9 cellular contexts compared by ENCODE assay signal in genomic region chr12:89160716-89161123, GRCh38.
DNase-seq lines count a peak whose midpoint lies in the region; ATAC-seq and TF ChIP-seq lines count a peak whose summit lies in the region.
"Had no signal": no experiment of that assay in that cellular context is flagged by ENCODE, and none has a peak within 500 bp of the region (broad histone marks: within the 10 kb centered on the region; RNA-seq: fewer than 3 reads in every experiment).

No MANE protein-coding gene starts in this region.

- no peak overlapping the region for H2BK20ac ChIP-seq in H9 (ENCODE audit: low read depth, low read length, poor library complexity, severe bottlenecking)

- no peak overlapping the region for H4K91ac ChIP-seq in H9 (ENCODE audit: insufficient read length, low read depth, low read length)

- no peaks in the 10 kb centered on the region for H3K23me2 ChIP-seq in H9 (ENCODE audit: insufficient read length, low read depth, low read length, poor library complexity, severe bottlenecking)

- H3K4ac ChIP-seq in H9 (ENCODE audit: low read depth, low read length), result no peak overlapping the region

- no peak overlapping the region for H3K18ac ChIP-seq in H9 (ENCODE audit: insufficient read length, low read depth, low read length)

- no peak overlapping the region for H3K27ac Mint-ChIP-seq in activated CD8-positive, alpha-beta memory T cell treated with anti-CD3 and anti-CD28 coated beads, Interleukin-2, amount 10 ng/mL, durations not matched to agents 7 days and 5 days
- H3K27ac Mint-ChIP-seq in chondrocyte (ENCODE audit: unreplicated experiment) (no peak overlapping the region), H9 (no peak overlapping the region)
- H3K27ac Mint-ChIP-seq: CD4-positive, CD25-positive, alpha-beta regulatory T cell had no signal

- no peak for TF ChIP-seq EP300 in stomach (IDR thresholded peaks at IDR 0.05)

- no peak for ATAC-seq in activated CD8-positive, alpha-beta memory T cell treated with anti-CD3 and anti-CD28 coated beads, Interleukin-2, amount 10 ng/mL, durations not matched to agents 7 days and 5 days
- no peak for ATAC-seq in HG03025 (IDR thresholded peaks at IDR 0.05; ENCODE audit: low FRiP score, unreplicated experiment)

- H3K27ac ChIP-seq in stomach (peak overlapping the region in 3 of 5 donors; percentile 77 to 86 (median 79)), H9 (ENCODE audit: insufficient read length, low read depth, low read length) (no peak overlapping the region)

- H3K9me3 ChIP-seq in stomach (no peaks in the 10 kb centered on the region), H9 (ENCODE audit: control insufficient read depth, low read depth, low read length) (no peaks in the 10 kb centered on the region)

- no peaks in the 10 kb centered on the region for H4K20me1 ChIP-seq in H9 (ENCODE audit: control insufficient read depth, insufficient read depth, insufficient read length)

- intact Hi-C loops in stomach (cut with DNase I; ENCODE audit: low total_unique reads), result no loop called here

- no peak overlapping the region for H3K4me3 Mint-ChIP-seq in activated CD8-positive, alpha-beta memory T cell treated with anti-CD3 and anti-CD28 coated beads, Interleukin-2, amount 10 ng/mL, durations not matched to agents 7 days and 5 days
- H3K4me3 Mint-ChIP-seq in chondrocyte (ENCODE audit: unreplicated experiment), result no peak overlapping the region
- no peak overlapping the region for H3K4me3 Mint-ChIP-seq in H9
- H3K4me3 Mint-ChIP-seq: CD4-positive, CD25-positive, alpha-beta regulatory T cell had no signal

- peak; percentile 56 for DNase-seq in activated CD8-positive, alpha-beta memory T cell treated with anti-CD3 and anti-CD28 coated beads for 24 hours
- no peak for DNase-seq in activated CD8-positive, alpha-beta memory T cell treated with anti-CD3 and anti-CD28 coated beads, Interleukin-2, amount 10 ng/mL, durations not matched to agents 7 days and 5 days
- DNase-seq in activated T-helper 9 cell treated with anti-CD3 and anti-CD28 coated beads, Interleukin-2, amount 50 U/mL, for 16 hours (ENCODE audit: low read depth), result peak; percentile 1
- DNase-seq in left kidney (ENCODE audit: low read depth, low spot score) (peak; percentile 31), stomach (no peak), chondrocyte (ENCODE audit: low spot score) (no peak), H9 (no peak)
- DNase-seq: CD4-positive, CD25-positive, alpha-beta regulatory T cell had no signal

- H3K79me1 ChIP-seq in H9 (ENCODE audit: insufficient read depth, low read depth, low read length, poor library complexity, severe bottlenecking), result no peaks in the 10 kb centered on the region

- no peaks in the 10 kb centered on the region for H3K27me3 Mint-ChIP-seq in activated CD8-positive, alpha-beta memory T cell treated with anti-CD3 and anti-CD28 coated beads, Interleukin-2, amount 10 ng/mL, durations not matched to agents 7 days and 5 days
- H3K27me3 Mint-ChIP-seq in chondrocyte (ENCODE audit: low read depth) (no peaks in the 10 kb centered on the region), H9 (ENCODE audit: low read depth) (peaks cover 8% of the 10 kb centered on the region)
- H3K27me3 Mint-ChIP-seq: CD4-positive, CD25-positive, alpha-beta regulatory T cell had no signal

- no peak overlapping the region for H2BK5ac ChIP-seq in H9 (ENCODE audit: insufficient read length, low read length)

- 26 to 34% (median 33%) methylated on average over 5 of the region's 5 CpGs for WGBS in stomach, 5 donors
- no CpG with 5 or more reads among the region's 5 CpGs for WGBS in H9 (ENCODE audit: extremely low coverage, insufficient read length, low lambda C conversion rate)

- H4K8ac ChIP-seq in H9 (replicated peaks; ENCODE audit: insufficient read length, low read depth, low read length), result no peak overlapping the region

- H2BK120ac ChIP-seq in H9 (ENCODE audit: low read depth, low read length, poor library complexity, severe bottlenecking), result no peak overlapping the region

- H3K4me1 ChIP-seq in stomach, result peaks cover 0 to 65% (median 18%) of the 10 kb centered on the region in 4 donors
- 0 out of 2 replicates have a peak, but pooled peaks cover 1% of the 10 kb centered on the region for H3K4me1 ChIP-seq in H9 (ENCODE audit: insufficient read depth, low read length)

- H4K5ac ChIP-seq in H9 (ENCODE audit: insufficient read length, low read depth, low read length), result no peak overlapping the region

- H3K23ac ChIP-seq in H9 (ENCODE audit: insufficient read length, low read depth, low read length), result no peak overlapping the region

- no peak overlapping the region for H3K4me2 ChIP-seq in H9 (ENCODE audit: insufficient read depth, insufficient read length, low read length)

- no peaks in the 10 kb centered on the region for H3K79me2 ChIP-seq in H9 (ENCODE audit: insufficient read depth, low read length)

- no peak overlapping the region for H3K4me3 ChIP-seq in stomach

- H3K4me1 Mint-ChIP-seq in activated CD8-positive, alpha-beta memory T cell treated with anti-CD3 and anti-CD28 coated beads, Interleukin-2, amount 10 ng/mL, durations not matched to agents 7 days and 5 days, result peaks cover 25% of the 10 kb centered on the region
- H3K4me1 Mint-ChIP-seq in chondrocyte (ENCODE audit: low read depth) (peaks cover 12% of the 10 kb centered on the region), H9 (peaks cover 2 to 8% of the 10 kb centered on the region in 2 experiments; a peak in 2 of 4 replicates)

- TF ChIP-seq CTCF in stomach (IDR thresholded peaks at IDR 0.05) (no peak), chondrocyte (IDR thresholded peaks at IDR 0.05) (no peak), H9 (conservative IDR thresholded peaks at IDR 0.05) (no peak)

- TF ChIP-seq POLR2A in stomach (IDR thresholded peaks at IDR 0.05), result no peak

- no peaks in the 10 kb centered on the region for H3K36me3 ChIP-seq in stomach

- no peak overlapping the region for H3K56ac ChIP-seq in H9 (ENCODE audit: insufficient read length, low read depth, low read length)

- CTCF ChIA-PET in activated CD8-positive, alpha-beta memory T cell treated with anti-CD3 and anti-CD28 coated beads, Interleukin-2, amount 10 ng/mL, durations not matched to agents 7 days and 5 days (lab: Charles Lee), result no interaction called here

- H3K9ac ChIP-seq in H9 (ENCODE audit: extremely low read depth, insufficient read length, low read length), result no peak overlapping the region

- no peaks in the 10 kb centered on the region for H3K9me3 Mint-ChIP-seq in activated CD8-positive, alpha-beta memory T cell treated with anti-CD3 and anti-CD28 coated beads, Interleukin-2, amount 10 ng/mL, durations not matched to agents 7 days and 5 days (ENCODE audit: low read depth)
- H3K9me3 Mint-ChIP-seq in chondrocyte (ENCODE audit: low read depth) (no peaks in the 10 kb centered on the region), H9 (no peaks in the 10 kb centered on the region)

- H2BK12ac ChIP-seq in H9 (ENCODE audit: insufficient read length, low read depth, low read length), result no peak overlapping the region

- no peak overlapping the region for H2AFZ ChIP-seq in H9 (ENCODE audit: low read length)

- no peak overlapping the region for H3K14ac ChIP-seq in H9 (ENCODE audit: insufficient read depth, low read length)

- H3K27me3 ChIP-seq in stomach, result no peaks in the 10 kb centered on the region
- H3K27me3 ChIP-seq in H9 (ENCODE audit: insufficient read depth, low read length), result no peaks in the 10 kb centered on the region

- no peak overlapping the region for H2BK15ac ChIP-seq in H9 (ENCODE audit: low read depth, low read length)

- H3K36me3 Mint-ChIP-seq in activated CD8-positive, alpha-beta memory T cell treated with anti-CD3 and anti-CD28 coated beads, Interleukin-2, amount 10 ng/mL, durations not matched to agents 7 days and 5 days, result peaks cover 21% of the 10 kb centered on the region
- no peaks in the 10 kb centered on the region for H3K36me3 Mint-ChIP-seq in chondrocyte (ENCODE audit: low read depth)
- no peaks in the 10 kb centered on the region for H3K36me3 Mint-ChIP-seq in H9 (ENCODE audit: insufficient read depth in 1 of 3, low read depth in 3 of 3)
- H3K36me3 Mint-ChIP-seq: CD4-positive, CD25-positive, alpha-beta regulatory T cell had no signal

- no peak overlapping the region for H3T11ph ChIP-seq in H9 (ENCODE audit: low read length)

- no peak overlapping the region for H2AK5ac ChIP-seq in H9 (ENCODE audit: insufficient read length, low read length)

Comparison
In these comparisons a context has a peak if more than half of its experiments do, and no peak if none do; other contexts are left out.
1. DNase-seq: peak in activated CD8-positive, alpha-beta memory T cell treated with anti-CD3 and anti-CD28 coated beads for 24 hours (single experiment), activated T-helper 9 cell treated with anti-CD3 and anti-CD28 coated beads, Interleukin-2, amount 50 U/mL, for 16 hours (single experiment) and left kidney (single experiment); none in activated CD8-positive, alpha-beta memory T cell treated with anti-CD3 and anti-CD28 coated beads, Interleukin-2, amount 10 ng/mL, durations not matched to agents 7 days and 5 days (single experiment), stomach (single experiment), chondrocyte (single experiment) and H9 (single experiment).